Comparison of ENCODE assay signal across 26 cellular contexts in the genomic region with DNA sequence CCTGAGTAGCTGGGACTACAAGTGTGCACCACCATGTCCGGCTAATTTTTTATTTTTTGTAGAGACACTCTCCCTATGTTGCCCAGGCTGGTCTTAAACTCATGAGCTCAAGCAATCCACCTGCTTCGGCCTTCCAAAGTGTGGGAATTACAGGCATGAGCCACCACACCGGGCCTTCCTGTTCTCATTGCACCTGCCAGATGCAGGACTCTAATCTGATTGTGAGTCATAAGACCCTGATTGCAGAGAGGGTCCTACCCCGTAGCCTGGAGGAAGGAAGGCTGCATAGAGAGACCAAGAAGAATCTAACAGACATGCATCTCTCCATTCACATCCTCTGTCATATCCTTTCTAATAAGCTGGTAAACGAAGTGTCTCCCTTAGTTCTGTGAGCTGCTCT. TPM values are rescaled to one million over a fixed set of nuclear protein-coding genes. Genes with fewer than 3 reads are reported as not detected.
"Had no signal": no experiment of that assay in that cellular context is flagged by ENCODE, and none has a peak within 500 bp of the region (broad histone marks: within the 10 kb centered on the region; RNA-seq: fewer than 3 reads in every experiment).

No MANE protein-coding gene starts in this region.

- H3K27me3 Mint-ChIP-seq: activated naive CD8-positive, alpha-beta T cell; stimulated activated memory B cell treated with anti-CD40 and anti-IgM and Interleukin-4, amounts not matched to agents 10 μg/mL and 1 μg/mL and 100 μg/mL, for 72 hours had no signal

- H3K4me3 Mint-ChIP-seq: activated naive CD8-positive, alpha-beta T cell; naive thymus-derived CD4-positive, alpha-beta T cell; neural progenitor cell; stimulated activated memory B cell treated with anti-CD40 and anti-IgM and Interleukin-4, amounts not matched to agents 10 μg/mL and 1 μg/mL and 100 μg/mL, for 72 hours; T-helper 2 cell treated with Interferon-gamma antibody and Interleukin-4, amounts not matched to agents 5 μg/mL and 100 μg/mL, for 36 hours had no signal

- H3K36me3 Mint-ChIP-seq: activated naive CD8-positive, alpha-beta T cell; naive thymus-derived CD4-positive, alpha-beta T cell; neural progenitor cell; stimulated activated memory B cell treated with anti-CD40 and anti-IgM and Interleukin-4, amounts not matched to agents 10 μg/mL and 1 μg/mL and 100 μg/mL, for 72 hours had no signal

- H3K9me3 Mint-ChIP-seq: naive thymus-derived CD4-positive, alpha-beta T cell; neural progenitor cell; stimulated activated memory B cell treated with anti-CD40 and anti-IgM and Interleukin-4, amounts not matched to agents 10 μg/mL and 1 μg/mL and 100 μg/mL, for 72 hours; T-helper 2 cell treated with Interferon-gamma antibody and Interleukin-4, amounts not matched to agents 5 μg/mL and 100 μg/mL, for 36 hours had no signal

- H3K27ac Mint-ChIP-seq: activated naive CD8-positive, alpha-beta T cell; naive thymus-derived CD4-positive, alpha-beta T cell; stimulated activated memory B cell treated with anti-CD40 and anti-IgM and Interleukin-4, amounts not matched to agents 10 μg/mL and 1 μg/mL and 100 μg/mL, for 72 hours; T-helper 2 cell treated with Interferon-gamma antibody and Interleukin-4, amounts not matched to agents 5 μg/mL and 100 μg/mL, for 36 hours had no signal

- DNase-seq: activated CD4-positive, alpha-beta T cell treated with anti-CD3 and anti-CD28 coated beads for 48 hours; activated CD4-positive, alpha-beta T cell treated with anti-CD3 and anti-CD28 coated beads, Interleukin-2, amount 50 U/mL, for 48 hours; activated CD8-positive, alpha-beta memory T cell treated with anti-CD3 and anti-CD28 coated beads for 24 hours; activated effector memory CD4-positive, alpha-beta T cell treated with Interleukin-2 at 50 U/mL for 16 hours; activated naive CD4-positive, alpha-beta T cell treated with Interleukin-2 at 50 U/mL for 16 hours; aorta; body of pancreas; effector memory CD4-positive, alpha-beta T cell; hippocampal formation; midbrain; naive thymus-derived CD4-positive, alpha-beta T cell; occipital lobe; stimulated activated CD4-positive, alpha-beta T cell treated with anti-CD3 and anti-CD28 coated beads, Interleukin-1b, Interleukin-23, amount 100 ng/mL, for 48 hours; stimulated activated CD4-positive, alpha-beta T cell treated with anti-CD3 and anti-CD28 coated beads, Interleukin-4, amount 100 ng/mL, for 4 hours; stimulated activated CD8-positive, alpha-beta memory T cell treated with anti-CD3 and anti-CD28 coated beads, Interleukin-4, amount 100 ng/mL, for 48 hours; stomach; thyroid gland; upper lobe of right lung had no signal

- H3K27ac ChIP-seq: body of pancreas, gastroesophageal sphincter, neural progenitor cell, parathyroid adenoma, right atrium auricular region, stomach, thyroid gland, upper lobe of right lung had no signal

RNA-seq across cellular contexts. Expression of gene CGN, which starts 19.5 kb away (rescaled TPM):
- total RNA-seq: fibroblast of villous mesenchyme had no signal
